Comparison of ENCODE assay signal across 28 cellular contexts in the genomic region with DNA sequence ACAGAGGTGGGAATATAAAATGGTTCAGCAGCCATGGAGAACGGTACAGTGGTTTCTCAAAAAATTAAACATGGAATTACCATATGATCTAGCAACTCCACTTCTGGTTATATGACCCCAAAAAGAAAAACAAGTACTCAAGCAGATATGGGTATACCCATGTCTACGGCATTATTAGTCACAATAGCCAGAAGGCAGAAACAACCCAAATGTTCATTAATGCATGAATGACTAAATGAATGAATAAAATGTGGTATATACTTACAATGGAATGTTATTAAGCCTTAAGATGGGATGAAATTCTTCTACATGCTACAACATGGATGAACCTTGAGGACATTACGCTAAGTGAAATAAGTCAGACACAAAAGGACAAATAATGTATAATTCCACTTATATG.
"Had no signal": no experiment of that assay in that cellular context is flagged by ENCODE, and none has a peak within 500 bp of the region (broad histone marks: within the 10 kb centered on the region; RNA-seq: fewer than 3 reads in every experiment).

No MANE protein-coding gene starts in this region.

- H3K9me3 ChIP-seq: adrenal gland, body of pancreas, esophagus squamous epithelium, gastrocnemius medialis, ovary, prostate gland, tibial nerve had no signal

- H3K4me1 ChIP-seq: adrenal gland, body of pancreas, esophagus squamous epithelium, gastrocnemius medialis, prostate gland had no signal

- DNase-seq: activated CD4-positive, alpha-beta memory T cell treated with anti-CD3 and anti-CD28 coated beads for 36 hours; activated CD4-positive, alpha-beta T cell treated with anti-CD3 and anti-CD28 coated beads, Interleukin-2, amount 10 ng/mL, durations not matched to agents 24 days and 14 days; activated CD4-positive, CD25-positive, alpha-beta regulatory T cell treated with anti-CD3 and anti-CD28 coated beads, Interleukin-2, amount 50 U/mL, for 72 hours; activated CD8-positive, alpha-beta memory T cell treated with anti-CD3 and anti-CD28 coated beads, Interleukin-2, amount 50 U/mL, for 4 hours; activated effector memory CD4-positive, alpha-beta T cell treated with anti-CD3 and anti-CD28 coated beads, Interleukin-2, amount 50 U/mL, for 16 hours; activated naive CD4-positive, alpha-beta T cell treated with anti-CD3 and anti-CD28 coated beads for 36 hours; activated naive CD8-positive, alpha-beta T cell treated with anti-CD3 and anti-CD28 coated beads for 36 hours; activated T-cell treated with anti-CD3 and anti-CD28 coated beads, Interleukin-2, amount 50 U/mL, for 1 hour; adrenal gland; aorta; body of pancreas; caudate nucleus; cortex of kidney; effector memory CD8-positive, alpha-beta T cell; esophagus squamous epithelium; gastrocnemius medialis; glutamatergic neuron; left cardiac atrium; left ventricle myocardium superior; ovary; right cardiac atrium; stimulated activated naive CD4-positive, alpha-beta T cell; SW 1271; T-helper 9 cell; WERI-Rb-1 had no signal

- H3K36me3 ChIP-seq: adrenal gland, esophagus squamous epithelium, gastrocnemius medialis, ovary, prostate gland, tibial nerve had no signal

- H3K27me3 ChIP-seq: adrenal gland, body of pancreas, esophagus squamous epithelium, gastrocnemius medialis, ovary, tibial nerve had no signal

- H3K27ac ChIP-seq: adrenal gland, body of pancreas, esophagus squamous epithelium, gastrocnemius medialis, ovary, prostate gland, tibial nerve, WERI-Rb-1 had no signal

- H3K4me3 ChIP-seq: adrenal gland, body of pancreas, esophagus squamous epithelium, gastrocnemius medialis, ovary, prostate gland, tibial nerve had no signal

- FAIRE-seq: islet of Langerhans had no signal
